8 cellular contexts compared by ENCODE assay signal in the genomic region with DNA sequence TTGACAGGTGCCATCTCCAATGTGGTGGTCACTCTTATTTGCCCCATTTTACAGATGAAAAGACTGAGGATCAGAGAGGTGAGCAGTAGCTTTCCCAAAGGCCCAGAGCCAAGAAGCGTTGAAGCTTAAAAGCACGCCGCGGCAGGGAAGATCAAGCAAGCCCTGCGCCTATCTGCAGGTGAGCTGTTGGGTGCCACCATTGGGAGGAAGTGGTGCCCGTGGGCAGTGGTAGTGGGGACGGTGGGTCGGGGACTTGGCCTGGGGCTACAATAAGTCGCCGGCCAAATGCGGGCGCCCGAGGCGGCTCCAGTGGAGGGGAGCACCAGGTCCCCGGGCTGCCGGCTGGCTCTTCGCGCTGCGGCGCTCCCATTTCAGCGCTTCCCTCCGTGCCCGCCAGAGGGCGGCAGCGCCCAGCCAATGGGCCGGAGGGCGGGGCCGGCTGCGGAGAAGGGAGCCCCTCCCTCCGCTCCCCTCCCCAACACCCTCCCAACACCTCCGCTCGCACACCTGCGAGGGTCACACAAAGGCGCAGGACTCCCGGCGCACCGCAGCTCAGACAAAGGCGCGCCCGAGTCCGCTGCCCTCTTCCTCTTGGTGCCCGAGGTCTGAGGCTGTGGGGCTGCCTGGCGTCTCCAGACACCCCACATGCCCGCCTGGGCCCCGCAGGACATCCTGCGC. TPM values are rescaled to one million over a fixed set of nuclear protein-coding genes. Genes with fewer than 3 reads are reported as not detected.
DNase-seq lines count a peak whose midpoint lies in the region; ATAC-seq and TF ChIP-seq lines count a peak whose summit lies in the region.

No MANE protein-coding gene starts in this region.

- H3K9ac ChIP-seq in adipocyte (ENCODE audit: low read length): no peak overlapping the region

- H3K9me3 ChIP-seq in adipocyte (ENCODE audit: control insufficient read depth, low read length): no peaks in the 10 kb centered on the region

- DNase-seq in BJ (ENCODE audit: low read depth): no peak
- DNase-seq in NCI-H1092 (lab: John Stamatoyannopoulos, UW): peak; percentile 56
- DNase-seq in T-helper 1 cell: peak; percentile 73 to 82 (median 77)
- DNase-seq in adipocyte (ENCODE audit: low read depth): peak; percentile 80
- DNase-seq in hepatic stellate cell (ENCODE audit: low spot score): peak; percentile 79
- no peak for DNase-seq in retinal pigment epithelial cell (ENCODE audit: low read depth)
- DNase-seq in H4 (ENCODE audit: low spot score): no peak

- H3K27me3 ChIP-seq in BJ (ENCODE audit: control insufficient read depth, insufficient read depth, low read length) (peaks cover 2% of the 10 kb centered on the region; the same call in 1 of the 2 replicates), adipocyte (replicated peaks; ENCODE audit: control insufficient read depth, insufficient read depth, low read length) (no peaks in the 10 kb centered on the region)

- H3K4me3 ChIP-seq in BJ (ENCODE audit: low read depth, low read length) (peak overlapping the region; percentile 33), adipocyte (ENCODE audit: low read length) (peak overlapping the region; percentile 62), retinal pigment epithelial cell (ENCODE audit: low read length) (peak overlapping the region; percentile 25)

- peak; percentile 35 for ATAC-seq in GM21360 (IDR thresholded peaks at IDR 0.05; ENCODE audit: unreplicated experiment)

- CTCF ChIA-PET in BJ (lab: Yijun Ruan, JAX): interaction anchor here (0.6 to 4.8 kb wide), 25 partner anchors 8 to 317 kb away, joined by 3 to 89 read pairs (median 4); a partner anchor contains a TSS

- POLR2A ChIA-PET in BJ (lab: Charles Lee): no interaction called here

- H3K4me1 ChIP-seq in adipocyte (ENCODE audit: control insufficient read depth, insufficient read depth, low read length): peaks cover 23% of the 10 kb centered on the region

- TF ChIP-seq CTCF in BJ (IDR thresholded peaks at IDR 0.05; ENCODE audit: insufficient read depth, low read depth, low read length): peak; percentile 89
- peak; percentile 81 for TF ChIP-seq CTCF in retinal pigment epithelial cell (conservative IDR thresholded peaks at IDR 0.05; ENCODE audit: low read depth, low read length)

- H3K36me3 ChIP-seq in BJ (ENCODE audit: control insufficient read depth, insufficient read depth, low read length): no peaks in the 10 kb centered on the region
- no peaks in the 10 kb centered on the region for H3K36me3 ChIP-seq in adipocyte (ENCODE audit: control insufficient read depth, insufficient read depth, low read length, severe bottlenecking)

RNA-seq across cellular contexts. Expression of a gene that starts 0.7 kb away (rescaled TPM):
- polyA plus RNA-seq in BJ (2011; rRNA removed): 1.8 and 2.2 TPM in 2 replicates
- polyA minus RNA-seq in BJ (2011; rRNA and poly(A)+ RNA removed): 1.1 and 1.5 TPM in 2 replicates
- total RNA-seq in H4 (2014; rRNA removed; shearing (Covaris generic)): 0.02 TPM in 1 of 2 replicates, not detected in the other

RNA-seq across cellular contexts. Expression of a gene that starts 57.0 kb away (rescaled TPM):
- 5.6 and 10.4 TPM in 2 replicates for polyA plus RNA-seq in BJ (2011; rRNA removed)
- polyA minus RNA-seq in BJ (2011; rRNA and poly(A)+ RNA removed): 22.8 and 31.8 TPM in 2 replicates
- 11.8 and 15.8 TPM in 2 replicates for total RNA-seq in H4 (2014; rRNA removed; shearing (Covaris generic))

Comparison
In these comparisons a context has a peak if more than half of its experiments do, and no peak if none do; other contexts are left out.
1. DNase-seq: peak in NCI-H1092 (single experiment), T-helper 1 cell (5 of 5), adipocyte (single experiment) and hepatic stellate cell (single experiment); none in BJ (single experiment), retinal pigment epithelial cell (single experiment) and H4 (single experiment).
2. Peak in every context shown above with its lines, with median percentiles within 50 percentile points of each other: H3K4me3 ChIP-seq.